ENCODE assay signal across 13 cellular contexts in genomic region chr6:75750925-75751324, GRCh38. TPM values are rescaled to one million over a fixed set of nuclear protein-coding genes. Genes with fewer than 3 reads are reported as not detected.
DNase-seq lines count a peak whose midpoint lies in the region; ATAC-seq, FAIRE-seq and TF ChIP-seq lines count a peak whose summit lies in the region.
"Had no signal": no experiment of that assay in that cellular context is flagged by ENCODE, and none has a peak within 500 bp of the region (broad histone marks: within the 10 kb centered on the region; RNA-seq: fewer than 3 reads in every experiment).

No MANE protein-coding gene starts in this region.

- no peak overlapping the region for H2AFZ ChIP-seq in ACC112 (ENCODE audit: low read length, unreplicated experiment)

- H3K4me1 ChIP-seq in ACC112 (ENCODE audit: control insufficient read depth, insufficient read depth, low read length, unreplicated experiment) (peaks cover 46% of the 10 kb centered on the region), duodenal mucosa (ENCODE audit: control insufficient read depth in 1 of 2, insufficient read depth in 2 of 2, low read length in 2 of 2) (peaks cover 11 to 23% of the 10 kb centered on the region in 2 donors), muscle layer of duodenum (ENCODE audit: control insufficient read depth in 1 of 2, insufficient read depth in 2 of 2, low read length in 2 of 2) (peaks cover 4 to 14% of the 10 kb centered on the region in 2 donors), vagina (peaks cover 42% of the 10 kb centered on the region)

- no peak for ATAC-seq in HG02798 (IDR thresholded peaks at IDR 0.05; ENCODE audit: poor library complexity, unreplicated experiment)

- FAIRE-seq in HTR-8/SVneo (lab: Jason Lieb, UNC), result no peak

- H3K4me3 ChIP-seq in ACC112 (ENCODE audit: low read depth, low read length) (peak overlapping the region; percentile 38; the same call in 1 of the 2 replicates), duodenal mucosa (ENCODE audit: low read depth in 1 of 2, low read length in 2 of 2) (peak overlapping the region; percentile 78 to 91), muscle layer of duodenum (ENCODE audit: low read depth in 1 of 2, low read length in 2 of 2) (peak overlapping the region; percentile 91 to 95), vagina (peak overlapping the region in 1 of 2 donors; percentile 99)
- H3K4me3 ChIP-seq: ovary had no signal

- peak; percentile 37 for DNase-seq in HT-29 (ENCODE audit: low spot score)
- no peak for DNase-seq in HTR-8/SVneo (ENCODE audit: insufficient read length, low spot score)
- no peak for DNase-seq in vagina (ENCODE audit: extremely low spot score in 2 of 2)
- DNase-seq in activated CD8-positive, alpha-beta memory T cell treated with anti-CD3 and anti-CD28 coated beads, Interleukin-2, amount 50 U/mL, for 4 hours, result no peak
- DNase-seq: activated CD4-positive, alpha-beta T cell treated with anti-CD3 and anti-CD28 coated beads for 1 hour; activated gamma-delta T cell; caudate nucleus; NCI-H1930; ovary had no signal

- TF ChIP-seq POLR2A in vagina (IDR thresholded peaks at IDR 0.05), result no peak

- H3K27me3 ChIP-seq in ACC112 (ENCODE audit: insufficient read depth, low read length) (no peaks in the 10 kb centered on the region), duodenal mucosa (ENCODE audit: control insufficient read depth in 1 of 2, insufficient read depth in 2 of 2, low read length in 2 of 2) (no peaks in the 10 kb centered on the region), muscle layer of duodenum (ENCODE audit: low read depth, low read length) (no peaks in the 10 kb centered on the region), vagina (no peaks in the 10 kb centered on the region)
- H3K27me3 ChIP-seq: ovary had no signal

- H3K9me3 ChIP-seq in duodenal mucosa (ENCODE audit: control insufficient read depth in 1 of 2, low read length in 2 of 2) (no peaks in the 10 kb centered on the region), muscle layer of duodenum (ENCODE audit: control insufficient read depth in 1 of 2, low read length in 2 of 2) (no peaks in the 10 kb centered on the region), vagina (no peaks in the 10 kb centered on the region)
- H3K9me3 ChIP-seq: ovary had no signal

- intact Hi-C loops in vagina (cut with DNase I), result no loop called here

- peaks cover 36% of the 10 kb centered on the region for H3K79me2 ChIP-seq in ACC112 (ENCODE audit: control insufficient read depth, insufficient read depth, low read length, unreplicated experiment)

- H3K27ac ChIP-seq in ACC112 (ENCODE audit: low read depth, low read length) (no peak overlapping the region), duodenal mucosa (ENCODE audit: low read depth, low read length) (no peak overlapping the region), muscle layer of duodenum (ENCODE audit: low read length) (no peak overlapping the region), vagina (no peak overlapping the region)
- H3K27ac ChIP-seq: ovary had no signal

- peak overlapping the region in 1 of 2 donors; percentile 89 for H3K9ac ChIP-seq in duodenal mucosa (ENCODE audit: low read depth in 1 of 2, low read length in 2 of 2)

- no peak for TF ChIP-seq CTCF in vagina (IDR thresholded peaks at IDR 0.05)

- H3K36me3 ChIP-seq in ACC112 (ENCODE audit: insufficient read depth, low read length) (no peaks in the 10 kb centered on the region), duodenal mucosa (ENCODE audit: control insufficient read depth in 1 of 2, insufficient read depth in 2 of 2, low read length in 2 of 2) (no peaks in the 10 kb centered on the region), muscle layer of duodenum (ENCODE audit: control insufficient read depth in 1 of 2, insufficient read depth in 2 of 2, low read length in 2 of 2) (no peaks in the 10 kb centered on the region), vagina (no peaks in the 10 kb centered on the region)
- H3K36me3 ChIP-seq: ovary had no signal

RNA-seq across cellular contexts. Expression of gene MYO6, which starts 1.9 kb away (rescaled TPM):
- 28.8 TPM in 2 replicates for total RNA-seq in HT-29 (2014; rRNA removed; shearing (Covaris generic))
- total RNA-seq in vagina, result 20.4 TPM
